ENCODE assay signal across 8 cellular contexts in genomic region chr15:40108061-40108854, GRCh38. TPM values are rescaled to one million over a fixed set of nuclear protein-coding genes. Genes with fewer than 3 reads are reported as not detected.
DNase-seq lines count a peak whose midpoint lies in the region; ATAC-seq and TF ChIP-seq lines count a peak whose summit lies in the region.

No MANE protein-coding gene starts in this region.

- H3K36me3 Mint-ChIP-seq in naive thymus-derived CD4-positive, alpha-beta T cell: peaks cover 0 to 8% (median 0%) of the 10 kb centered on the region in 5 donors

- 0 to 1% methylated on average over 40 to 46 of the region's 47 CpGs for WGBS in GM23248 (ENCODE audit: low coverage in 1 of 2, low lambda C conversion rate in 2 of 2, missing lambda C conversion rate in 2 of 2), 2 experiments

- peak overlapping the region in 8 of 9 donors; percentile 63 to 84 (median 71) for H3K27ac Mint-ChIP-seq in naive thymus-derived CD4-positive, alpha-beta T cell

- H3K4me1 ChIP-seq in GM23248 (ENCODE audit: insufficient read depth): peaks cover under 1% of the 10 kb centered on the region
- peaks cover 24 to 32% of the 10 kb centered on the region in 2 donors for H3K4me1 ChIP-seq in naive thymus-derived CD4-positive, alpha-beta T cell (ENCODE audit: control insufficient read depth in 2 of 2, insufficient read depth in 2 of 2, low read length in 2 of 2)

- H3K79me2 ChIP-seq in GM23248 (ENCODE audit: insufficient read depth): no peaks in the 10 kb centered on the region
- peaks cover 27% of the 10 kb centered on the region for H3K79me2 ChIP-seq in SU-DHL-6 (ENCODE audit: insufficient read depth, low read length)

- peaks cover 0 to 1% (median 0%) of the 10 kb centered on the region in 11 donors for H3K9me3 Mint-ChIP-seq in naive thymus-derived CD4-positive, alpha-beta T cell

- H3K4me2 ChIP-seq in GM23248 (ENCODE audit: unreplicated experiment): peak overlapping the region; percentile 89
- H3K4me2 ChIP-seq in SU-DHL-6 (ENCODE audit: low read depth, low read length, poor library complexity, severe bottlenecking): peak overlapping the region; percentile 79

- peak overlapping the region; percentile 86 for H3K4me3 ChIP-seq in GM23248
- H3K4me3 ChIP-seq in SU-DHL-6 (ENCODE audit: insufficient read depth, low read length, poor library complexity, severe bottlenecking): peak overlapping the region; percentile 79
- H3K4me3 ChIP-seq in naive thymus-derived CD4-positive, alpha-beta T cell (ENCODE audit: low read length): peak overlapping the region; percentile 44

- H3K9me3 ChIP-seq in GM23248 (ENCODE audit: low read depth): no peaks in the 10 kb centered on the region
- no peaks in the 10 kb centered on the region for H3K9me3 ChIP-seq in SU-DHL-6 (ENCODE audit: insufficient read depth, low read length)
- H3K9me3 ChIP-seq in naive thymus-derived CD4-positive, alpha-beta T cell (ENCODE audit: control insufficient read depth in 2 of 3, low read length in 3 of 3): no peaks in the 10 kb centered on the region

- POLR2A ChIA-PET in naive thymus-derived CD4-positive, alpha-beta T cell (lab: Charles Lee): interaction anchor here (0.5 to 4.2 kb wide), 7 partner anchors 10 to 200 kb away, joined by 3 to 18 read pairs (median 5); no protein-coding TSS in a partner anchor

- H3K4me3 Mint-ChIP-seq in naive thymus-derived CD4-positive, alpha-beta T cell: peak overlapping the region; percentile 85 to 99 (median 94)

- no peak for TF ChIP-seq CTCF in SU-DHL-6 (IDR thresholded peaks at IDR 0.05; ENCODE audit: insufficient read depth, low read length, poor library complexity, severe bottlenecking)

- H3K9ac ChIP-seq in GM23248: peak overlapping the region; percentile 77
- H3K9ac ChIP-seq in SU-DHL-6 (ENCODE audit: low read length): peak overlapping the region; percentile 74

- H3K36me3 ChIP-seq in GM23248 (ENCODE audit: low read depth) (no peaks in the 10 kb centered on the region), SU-DHL-6 (ENCODE audit: low read length) (no peaks in the 10 kb centered on the region)
- no peaks in the 10 kb centered on the region for H3K36me3 ChIP-seq in naive thymus-derived CD4-positive, alpha-beta T cell (ENCODE audit: control insufficient read depth in 2 of 3, insufficient read depth in 3 of 3, low read length in 3 of 3)

- CTCF ChIA-PET in naive thymus-derived CD4-positive, alpha-beta T cell (lab: Charles Lee): interaction anchor here (0.6 to 7.7 kb wide), 6 partner anchors 8 to 1229 kb away, joined by 3 to 69 read pairs (median 4); no protein-coding TSS in a partner anchor

- peak; percentile 2 for ATAC-seq in esophagus mucosa
- ATAC-seq in naive thymus-derived CD4-positive, alpha-beta T cell: peak; percentile 1

- H3F3A ChIP-seq in GM23248 (ENCODE audit: insufficient read depth): peaks cover 15% of the 10 kb centered on the region
- peaks cover 46% of the 10 kb centered on the region for H3F3A ChIP-seq in SU-DHL-6 (ENCODE audit: insufficient read depth)

- H3K27me3 ChIP-seq in GM23248 (replicated peaks; ENCODE audit: insufficient read depth) (peaks cover 3% of the 10 kb centered on the region; the same call in 1 of the 2 replicates), SU-DHL-6 (ENCODE audit: low read length) (no peaks in the 10 kb centered on the region)
- no peaks in the 10 kb centered on the region for H3K27me3 ChIP-seq in naive thymus-derived CD4-positive, alpha-beta T cell (ENCODE audit: control insufficient read depth in 2 of 2, insufficient read depth in 2 of 2, low read length in 2 of 2)

- intact Hi-C loops in naive thymus-derived CD4-positive, alpha-beta T cell (cut with micrococcal nuclease): loop anchor here (1.0 to 5.0 kb wide), 9 partner anchors 10 to 325 kb away; partner anchors contain the start of genes EIF2AK4 (in 1 of the 2), FSIP1 (in 1 of the 2) and IVD (in 1 of the 2)

- peaks cover 0 to 18% (median 8%) of the 10 kb centered on the region in 5 donors for H3K27me3 Mint-ChIP-seq in naive thymus-derived CD4-positive, alpha-beta T cell

- H2AFZ ChIP-seq in GM23248 (peak overlapping the region; percentile 89), SU-DHL-6 (ENCODE audit: low read depth, low read length, severe bottlenecking) (no peak overlapping the region)

- peak; percentile 30 for DNase-seq in COLO668 (lab: John Stamatoyannopoulos, UW; ENCODE audit: unreplicated experiment)
- DNase-seq in GM23248: peak; percentile 77
- peak in 1 of 9 donors; percentile 35 for DNase-seq in naive thymus-derived CD4-positive, alpha-beta T cell
- DNase-seq in cerebellar nuclear complex (lab: John Stamatoyannopoulos, UW): no peak
- DNase-seq in cortex of kidney (lab: John Stamatoyannopoulos, UW): no peak
- no peak for DNase-seq in putamen (ENCODE audit: low spot score)

- H4K20me1 ChIP-seq in GM23248 (ENCODE audit: insufficient read depth): no peaks in the 10 kb centered on the region
- H4K20me1 ChIP-seq in SU-DHL-6 (ENCODE audit: low read depth, low read length): no peaks in the 10 kb centered on the region

- H3K9me2 ChIP-seq in GM23248 (ENCODE audit: insufficient read depth) (no peaks in the 10 kb centered on the region), SU-DHL-6 (replicated peaks; ENCODE audit: insufficient read depth, low read length) (no peaks in the 10 kb centered on the region)

- H3K27ac ChIP-seq in GM23248 (peak overlapping the region; percentile 16; the same call in 1 of the 2 replicates), SU-DHL-6 (ENCODE audit: low read depth, low read length) (peak overlapping the region; percentile 98)
- H3K27ac ChIP-seq in naive thymus-derived CD4-positive, alpha-beta T cell (ENCODE audit: low read depth, low read length): peak overlapping the region; percentile 52

- peaks cover 35 to 56% (median 49%) of the 10 kb centered on the region in 7 donors for H3K4me1 Mint-ChIP-seq in naive thymus-derived CD4-positive, alpha-beta T cell

- in situ Hi-C loops in GM23248 (cut with MboI): no loop called here

RNA-seq across cellular contexts. Expression of gene BMF, which starts 0.4 kb away (rescaled TPM):
- 1.1 and 2.7 TPM in 2 replicates for total RNA-seq in GM23248 (2014; rRNA removed; shearing (Covaris generic))
- polyA plus RNA-seq in GM23248 (2016; fragmentation: Nextera tagmentation; extraction: Ambion mirVana): 0.40 and 0.41 TPM in 2 replicates
- 1.5 TPM for total RNA-seq in esophagus mucosa
- total RNA-seq in naive thymus-derived CD4-positive, alpha-beta T cell: 10 to 100 TPM in 4 of 5 experiments, 1 to 10 TPM in 1; 7.7 to 31.1 (median 19.6) TPM
- polyA plus RNA-seq in naive thymus-derived CD4-positive, alpha-beta T cell: 1 to 10 TPM; 1.5 to 2.9 TPM

RNA-seq across cellular contexts. Expression of gene BUB1B, which starts 52.6 kb away (rescaled TPM):
- 9.4 and 23.4 TPM in 2 replicates for total RNA-seq in GM23248 (2014; rRNA removed; shearing (Covaris generic))
- 8.1 and 10.2 TPM in 2 replicates for polyA plus RNA-seq in GM23248 (2016; fragmentation: Nextera tagmentation; extraction: Ambion mirVana)
- 15.3 TPM for total RNA-seq in esophagus mucosa
- 10 to 100 TPM in 1 of 5 experiments, 1 to 10 TPM in 2, under 1 TPM in 2; 0.41 to 55.7 (median 1.2) TPM for total RNA-seq in naive thymus-derived CD4-positive, alpha-beta T cell
- not detected for polyA plus RNA-seq in naive thymus-derived CD4-positive, alpha-beta T cell

Comparison
In these comparisons a context has a peak if more than half of its experiments do, and no peak if none do; other contexts are left out.
1. DNase-seq: peak in COLO668 (single experiment) and GM23248 (single experiment); none in cerebellar nuclear complex (0 of 2), cortex of kidney (single experiment) and putamen (single experiment).
2. H3K27ac ChIP-seq: peak in every context shown above with its lines; median percentile 98 in SU-DHL-6; 52 in naive thymus-derived CD4-positive, alpha-beta T cell; 16 in GM23248.
3. Peak in every context shown above with its lines, with median percentiles within 50 percentile points of each other: H3K4me3 ChIP-seq.